Comparison of ENCODE assay signal across 8 cellular contexts in the genomic region with DNA sequence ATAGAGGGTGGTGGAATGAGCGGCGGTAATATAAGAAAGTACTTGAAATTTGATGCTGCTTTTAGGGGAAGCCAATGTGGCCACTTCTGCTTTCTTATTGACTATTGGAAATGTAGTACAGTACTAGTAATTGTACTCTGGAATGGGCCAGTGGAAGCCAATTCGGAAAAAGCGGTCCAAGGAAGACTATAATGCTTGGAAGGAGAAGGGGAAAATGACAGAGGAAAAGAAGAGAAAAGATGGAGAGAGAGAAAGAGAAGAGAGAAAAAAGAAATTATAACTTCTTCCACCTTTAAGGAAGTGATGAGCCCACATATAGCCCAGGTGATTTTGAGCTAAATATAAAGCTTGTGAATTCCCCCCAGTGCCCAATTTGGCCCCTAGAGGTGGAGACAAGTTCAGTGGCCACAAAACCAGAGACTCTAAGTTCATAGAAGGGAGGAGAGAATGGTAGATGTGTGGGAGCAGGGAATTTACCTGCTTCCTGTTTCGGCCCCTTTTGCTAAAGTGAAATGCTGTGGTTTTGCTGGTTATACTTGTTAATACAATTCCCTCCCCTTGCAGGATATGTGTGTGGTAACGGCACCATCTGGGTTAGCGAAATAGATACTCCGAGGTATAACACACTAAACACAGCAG. TPM values are rescaled to one million over a fixed set of nuclear protein-coding genes. Genes with fewer than 3 reads are reported as not detected.
A peak's percentile ranks its signal among the peaks of the same experiment; 100 is the strongest.
DNase-seq lines count a peak whose midpoint lies in the region; ATAC-seq and TF ChIP-seq lines count a peak whose summit lies in the region.

No MANE protein-coding gene starts in this region.

- 96% methylated on average over 8 of the region's 8 CpGs for WGBS in mammary epithelial cell (ENCODE audit: low coverage, missing lambda C conversion rate)
- 84 to 85% methylated on average over 8 of the region's 8 CpGs for WGBS in lower leg skin, 2 donors

- H4K20me1 ChIP-seq in mammary epithelial cell (ENCODE audit: insufficient read depth, low read length) = no peaks in the 10 kb centered on the region

- no peaks in the 10 kb centered on the region for H3K79me2 ChIP-seq in mammary epithelial cell (ENCODE audit: insufficient read depth, low read length)

- no peak for TF ChIP-seq POLR2A in lower leg skin (IDR thresholded peaks at IDR 0.05)

- H3K4me2 ChIP-seq in mammary epithelial cell (ENCODE audit: insufficient read depth, low read depth, low read length) = no peak overlapping the region

- no peak overlapping the region for H3K27ac ChIP-seq in mammary epithelial cell (ENCODE audit: insufficient read depth, low read depth, low read length)

- ATAC-seq in GM21360 (IDR thresholded peaks at IDR 0.05; ENCODE audit: unreplicated experiment) = peak; percentile 59
- ATAC-seq in HG03558 (IDR thresholded peaks at IDR 0.05; ENCODE audit: extremely low read depth, unreplicated experiment) = peak; percentile 51

- no peaks in the 10 kb centered on the region for H3K4me1 ChIP-seq in mammary epithelial cell (ENCODE audit: insufficient read depth, low read length)

- intact Hi-C loops in mammary epithelial cell (cut with micrococcal nuclease) = no loop called here
- intact Hi-C loops in lower leg skin (cut with DNase I; ENCODE audit: low total_unique reads) = no loop called here

- no peaks in the 10 kb centered on the region for H3K36me3 ChIP-seq in mammary epithelial cell (ENCODE audit: insufficient read depth, low read length)

- no peak overlapping the region for H3K9ac ChIP-seq in mammary epithelial cell (ENCODE audit: insufficient read depth, low read length)

- CTCF ChIA-PET in mammary epithelial cell (lab: Charles Lee; ENCODE audit: low non-redundant PET) = no interaction called here

- dilution Hi-C loops in mammary epithelial cell (cut with HindIII; ENCODE audit: low sequenced_read_pairs) = no loop called here

- no peak for TF ChIP-seq CTCF in mammary epithelial cell (conservative IDR thresholded peaks at IDR 0.05 in 1 of 2, IDR thresholded peaks at IDR 0.05 in 1 of 2; ENCODE audit: extremely low read depth in 1 of 2, insufficient read depth in 1 of 2, low read depth in 1 of 2, low read length in 2 of 2)
- no peak for TF ChIP-seq CTCF in lower leg skin (IDR thresholded peaks at IDR 0.05)

- H3K27me3 ChIP-seq in mammary epithelial cell (ENCODE audit: insufficient read depth, low read length) = no peaks in the 10 kb centered on the region

- H3K4me3 ChIP-seq in mammary epithelial cell (replicated peaks in 1 of 3; ENCODE audit: insufficient read depth in 1 of 3, low read depth in 2 of 3, low read length in 3 of 3) = no peak overlapping the region
- no peak overlapping the region for H3K4me3 ChIP-seq in lower leg skin (ENCODE audit: low read depth, poor library complexity, severe bottlenecking)

- BruUV-seq in mammary epithelial cell (replicated peaks; lab: Mats Ljungman, UMichigan) = no TSS peak

- H2AFZ ChIP-seq in mammary epithelial cell (ENCODE audit: low read depth, low read length) = no peak overlapping the region

- in situ Hi-C loops in mammary epithelial cell (cut with MboI; ENCODE audit: low sequenced_read_pairs in 2 of 2) = no loop called here

- no peaks in the 10 kb centered on the region for H3K9me3 ChIP-seq in mammary epithelial cell (replicated peaks; ENCODE audit: insufficient read depth, low read length)

- DNase-seq in Daoy (ENCODE audit: low read depth) (peak; percentile 15), HuH-7 (ENCODE audit: low spot score) (no peak), mammary epithelial cell (no peak), iPS-NIHi11 (ENCODE audit: low spot score) (no peak), lower leg skin (ENCODE audit: low spot score in 2 of 2) (no peak)
- DNase-seq in activated effector memory CD4-positive, alpha-beta T cell treated with anti-CD3 and anti-CD28 coated beads, Interleukin-2, amount 50 U/mL, for 16 hours = peak; percentile 76

RNA-seq across cellular contexts. Expression of gene DUSP10, which starts 35.7 kb away (rescaled TPM):
- 22.6 and 24.4 TPM in 2 replicates for total RNA-seq in Daoy (2014; rRNA removed; shearing (Covaris generic))
- total RNA-seq in mammary epithelial cell (100 to 1,000 TPM in 1 of 2 donors, 10 to 100 TPM in 1; 35.4 to 118 TPM), lower leg skin (10 to 100 TPM; 11.8 to 20.9 (median 14.6) TPM)
- 64.8 TPM for polyA plus RNA-seq in mammary epithelial cell
- 62.0 TPM for polyA minus RNA-seq in mammary epithelial cell

Comparison
In these comparisons a context has a peak if more than half of its experiments do, and no peak if none do; other contexts are left out.
1. DNase-seq: peak in Daoy (single experiment) and activated effector memory CD4-positive, alpha-beta T cell treated with anti-CD3 and anti-CD28 coated beads, Interleukin-2, amount 50 U/mL, for 16 hours (single experiment); none in HuH-7 (single experiment), mammary epithelial cell (single experiment), iPS-NIHi11 (single experiment) and lower leg skin (0 of 2).